ENCODE assay signal across 31 cellular contexts in genomic region chr19:40659116-40659515, GRCh38.
"Had no signal": no experiment of that assay in that cellular context is flagged by ENCODE, and none has a peak within 500 bp of the region (broad histone marks: within the 10 kb centered on the region; RNA-seq: fewer than 3 reads in every experiment).

No MANE protein-coding gene starts in this region.

- H3K4me1 ChIP-seq: breast epithelium, colonic mucosa had no signal

- H3K36me3 ChIP-seq: adrenal gland, ascending aorta, breast epithelium, cardiac muscle cell, colonic mucosa, gastroesophageal sphincter, heart right ventricle had no signal

- DNase-seq: activated CD4-positive, alpha-beta memory T cell treated with anti-CD3 and anti-CD28 coated beads for 36 hours; activated CD4-positive, alpha-beta T cell treated with anti-CD3 and anti-CD28 coated beads for 36 hours; activated CD4-positive, alpha-beta T cell treated with anti-CD3 and anti-CD28 coated beads, Interleukin-2, amount 10 ng/mL, durations not matched to agents 24 days and 14 days; activated CD4-positive, CD25-positive, alpha-beta regulatory T cell; activated CD4-positive, CD25-positive, alpha-beta regulatory T cell treated with anti-CD3 and anti-CD28 coated beads, Interleukin-2, amount 50 U/mL, for 72 hours; activated CD8-positive, alpha-beta memory T cell treated with anti-CD3 and anti-CD28 coated beads, Interleukin-2, amount 10 ng/mL, durations not matched to agents 7 days and 5 days; activated CD8-positive, alpha-beta memory T cell treated with anti-CD3 and anti-CD28 coated beads, Interleukin-2, amount 50 U/mL, for 4 hours; activated CD8-positive, alpha-beta T cell treated with anti-CD3 and anti-CD28 coated beads, Interleukin-2, amount 10 ng/mL, durations not matched to agents 7 days and 5 days; activated effector memory CD4-positive, alpha-beta T cell treated with anti-CD3 and anti-CD28 coated beads, Interleukin-2, amount 50 U/mL, for 16 hours; activated naive CD4-positive, alpha-beta T cell treated with anti-CD3 and anti-CD28 coated beads for 36 hours; activated naive CD8-positive, alpha-beta T cell treated with anti-CD3 and anti-CD28 coated beads for 36 hours; activated naive CD8-positive, alpha-beta T cell treated with anti-CD3 and anti-CD28 coated beads, Interleukin-2, amount 50 U/mL, for 24 hours; activated T-cell treated with anti-CD3 and anti-CD28 coated beads, Interleukin-2, amount 50 U/mL, for 1 hour; activated T-cell treated with anti-CD3 and anti-CD28 coated beads, Interleukin-2, amount 50 U/mL, for 48 hours; adrenal gland; amygdala; central memory CD4-positive, alpha-beta T cell; cerebellar nuclear complex; colonic mucosa; effector CD8-positive, alpha-beta T cell; foreskin melanocyte; heart right ventricle; T-helper 1 cell; T-helper 17 cell had no signal

- H3K27ac ChIP-seq: adrenal gland, ascending aorta, breast epithelium, cardiac muscle cell, colonic mucosa, epithelial cell of prostate, heart right ventricle had no signal

- H3K27me3 ChIP-seq: adrenal gland, ascending aorta, breast epithelium, cardiac muscle cell, colonic mucosa, gastroesophageal sphincter, heart right ventricle had no signal

- H3K9me3 ChIP-seq: adrenal gland, ascending aorta, breast epithelium, colonic mucosa, gastroesophageal sphincter, heart right ventricle had no signal

- FAIRE-seq: endometrium, endothelial cell of umbilical vein had no signal

- H3K4me3 ChIP-seq: adrenal gland, ascending aorta, breast epithelium, cardiac muscle cell, colonic mucosa, gastroesophageal sphincter, heart right ventricle had no signal

- ATAC-seq: activated CD4-positive, alpha-beta T cell treated with anti-CD3 and anti-CD28 coated beads for 36 hours; activated CD8-positive, alpha-beta memory T cell treated with anti-CD3 and anti-CD28 coated beads, Interleukin-2, amount 10 ng/mL, durations not matched to agents 7 days and 5 days; activated CD8-positive, alpha-beta T cell treated with anti-CD3 and anti-CD28 coated beads, Interleukin-2, amount 10 ng/mL, durations not matched to agents 7 days and 5 days; activated naive CD8-positive, alpha-beta T cell treated with anti-CD3 and anti-CD28 coated beads, Interleukin-2, amount 50 U/mL, for 24 hours; gastroesophageal sphincter; heart right ventricle; T-helper 17 cell had no signal
